ENCODE assay signal across 12 cellular contexts in the genomic region with DNA sequence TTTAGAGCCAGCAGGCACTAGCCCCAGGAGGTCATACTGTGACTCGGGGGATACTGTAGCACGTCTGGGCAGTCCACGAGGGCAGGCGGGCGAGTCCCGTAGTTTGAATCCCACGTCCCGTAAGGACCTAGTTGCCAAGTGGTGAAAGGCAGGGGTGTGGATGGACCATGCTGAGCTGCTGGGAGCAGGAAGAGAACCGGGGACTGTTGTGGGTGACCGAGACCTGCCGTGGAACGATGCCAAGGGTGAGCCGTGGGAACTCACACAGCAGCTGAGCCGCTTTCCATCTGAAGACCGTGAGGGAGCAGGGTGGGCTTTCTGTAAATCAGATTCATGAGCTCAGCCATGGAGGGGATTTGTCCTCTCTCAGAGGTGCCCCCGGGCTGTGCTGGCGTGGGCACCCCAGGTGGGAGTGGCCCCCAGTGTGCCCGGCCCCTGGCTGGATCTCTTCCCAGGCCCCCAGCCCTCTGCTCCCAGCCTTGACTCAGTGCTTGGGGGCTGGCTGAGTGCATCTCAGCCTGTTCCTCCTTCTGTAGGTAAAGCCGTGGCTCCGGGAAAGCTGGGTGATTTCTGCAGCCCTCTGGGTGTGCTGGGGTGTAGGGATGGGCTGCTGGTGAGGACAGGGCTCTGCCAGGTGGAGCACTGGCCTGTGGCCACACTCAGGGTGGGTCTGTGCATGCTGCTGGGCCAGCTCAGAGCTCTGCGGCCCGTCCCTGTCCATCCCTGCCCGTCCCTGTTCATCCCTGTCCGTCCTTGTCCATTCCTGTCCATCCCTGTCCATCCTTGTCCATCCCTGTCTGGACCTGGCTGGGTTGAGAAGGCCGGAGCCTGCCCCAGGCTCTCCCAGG. TPM values are rescaled to one million over a fixed set of nuclear protein-coding genes. Genes with fewer than 3 reads are reported as not detected.
DNase-seq lines count a peak whose midpoint lies in the region; ATAC-seq and TF ChIP-seq lines count a peak whose summit lies in the region.
"Had no signal": no experiment of that assay in that cellular context is flagged by ENCODE, and none has a peak within 500 bp of the region (broad histone marks: within the 10 kb centered on the region; RNA-seq: fewer than 3 reads in every experiment).

No MANE protein-coding gene starts in this region.

- H3K4me3 ChIP-seq in IMR-90 (ENCODE audit: insufficient read depth, low read depth, low read length) = no peak overlapping the region
- peak overlapping the region; percentile 60 for H3K4me3 ChIP-seq in coronary artery
- no peak overlapping the region for H3K4me3 ChIP-seq in lung

- WGBS in IMR-90 (ENCODE audit: extremely low coverage in 2 of 2, insufficient read length in 1 of 2), 2 experiments = 89% methylated on average over 18 of the region's 25 CpGs; no CpG with 5 or more reads in 1 of the 2 experiments
- 80 to 86% methylated on average over 24 to 25 of the region's 25 CpGs for WGBS in lung, 2 donors

- dilution Hi-C loops in IMR-90 (cut with HindIII; ENCODE audit: low sequenced_read_pairs, unreplicated experiment) = no loop called here

- H3K27ac Mint-ChIP-seq in stimulated activated naive B cell treated with anti-CD40 and anti-IgM and Interleukin-4, amounts not matched to agents 10 μg/mL and 1 μg/mL and 100 μg/mL, for 72 hours = peak overlapping the region; percentile 31
- H3K27ac Mint-ChIP-seq: CD4-positive, CD25-positive, alpha-beta regulatory T cell had no signal

- CTCF ChIA-PET in IMR-90 (lab: Yijun Ruan, JAX) = interaction anchor here (1.2 kb wide), 1 partner anchor 31 kb away, joined by 3 read pairs; no protein-coding TSS in a partner anchor

- POLR2A ChIA-PET in IMR-90 (lab: Charles Lee; ENCODE audit: unreplicated experiment) = no interaction called here

- H3K56ac ChIP-seq in IMR-90 (ENCODE audit: extremely low read depth, insufficient read depth, low read length) = no peak overlapping the region

- peaks cover 27 to 31% of the 10 kb centered on the region in 2 donors for H3K36me3 Mint-ChIP-seq in stimulated activated naive B cell treated with anti-CD40 and anti-IgM and Interleukin-4, amounts not matched to agents 10 μg/mL and 1 μg/mL and 100 μg/mL, for 72 hours
- H3K36me3 Mint-ChIP-seq: CD4-positive, CD25-positive, alpha-beta regulatory T cell had no signal

- H4K8ac ChIP-seq in IMR-90 (ENCODE audit: low read depth in 2 of 2, low read length in 2 of 2) = peak overlapping the region in 1 of 2 experiments; percentile 13; a peak in 1 of 4 replicates

- H3K79me1 ChIP-seq in IMR-90 (ENCODE audit: low read depth in 1 of 2, low read length in 2 of 2) = peaks cover 9 to 30% of the 10 kb centered on the region in 2 experiments; a peak in 3 of 4 replicates

- in situ Hi-C loops in IMR-90 (cut with MboI; ENCODE audit: low sequenced_read_pairs) = no loop called here

- TF ChIP-seq CTCF in IMR-90 (conservative IDR thresholded peaks at IDR 0.05; ENCODE audit: low read depth, low read length) (no peak), coronary artery (IDR thresholded peaks at IDR 0.05) (no peak), lung (IDR thresholded peaks at IDR 0.05; ENCODE audit: control extremely low read depth, extremely low read depth) (no peak), omental fat pad (IDR thresholded peaks at IDR 0.05) (no peak)

- no peaks in the 10 kb centered on the region for H3K9me3 Mint-ChIP-seq in stimulated activated naive B cell treated with anti-CD40 and anti-IgM and Interleukin-4, amounts not matched to agents 10 μg/mL and 1 μg/mL and 100 μg/mL, for 72 hours
- H3K9me3 Mint-ChIP-seq: naive thymus-derived CD8-positive, alpha-beta T cell had no signal

- intact Hi-C loops in IMR-90 (cut with micrococcal nuclease) = loop anchor here (1.0 kb wide), 1 partner anchor 13 kb away; no protein-coding TSS in a partner anchor

- H3K9me3 ChIP-seq in IMR-90 (ENCODE audit: control insufficient read depth, insufficient read depth, low read length) (no peaks in the 10 kb centered on the region), lung (ENCODE audit: control insufficient read depth in 2 of 2, insufficient read depth in 1 of 2, low read length in 1 of 2) (peaks cover 0 to 1% of the 10 kb centered on the region in 2 donors)

- peak overlapping the region; percentile 52 for H2AK5ac ChIP-seq in IMR-90 (ENCODE audit: low read depth, low read length)

- no peak overlapping the region for H3K18ac ChIP-seq in IMR-90 (ENCODE audit: low read depth, low read length)

- H3K14ac ChIP-seq in IMR-90 (replicated peaks; ENCODE audit: low read depth, low read length) = no peak overlapping the region

- 0 out of 2 replicates have a peak overlapping the region, but pooled peaks have one; percentile 26 for H3K4ac ChIP-seq in IMR-90 (ENCODE audit: low read depth, low read length)

- H2BK15ac ChIP-seq in IMR-90 (ENCODE audit: low read depth, low read length) = no peak overlapping the region

- H2BK20ac ChIP-seq in IMR-90 (ENCODE audit: low read depth, low read length) = no peak overlapping the region

- H3K4me1 ChIP-seq in IMR-90 (ENCODE audit: control insufficient read depth, insufficient read depth, low read length) = peaks cover 13% of the 10 kb centered on the region
- H3K4me1 ChIP-seq in lung (ENCODE audit: control insufficient read depth in 2 of 2, insufficient read depth in 2 of 2, low read length in 2 of 2) = peaks cover 0 to 22% of the 10 kb centered on the region in 2 donors

- no peak overlapping the region for H3K9ac ChIP-seq in IMR-90 (ENCODE audit: low read depth, low read length)

- H3K27me3 ChIP-seq in IMR-90 (ENCODE audit: control insufficient read depth, insufficient read depth, low read length) = no peaks in the 10 kb centered on the region
- H3K27me3 ChIP-seq in lung (ENCODE audit: control insufficient read depth, insufficient read depth) = no peaks in the 10 kb centered on the region

- ATAC-seq in IMR-90 (ENCODE audit: low read depth) = no peak; the same call in none of the 2 replicates
- ATAC-seq in lung (ENCODE audit: insufficient read depth, low FRiP score) = no peak
- ATAC-seq in stimulated activated naive B cell treated with anti-CD40 and anti-IgM and Interleukin-4, amounts not matched to agents 10 μg/mL and 1 μg/mL and 100 μg/mL, for 72 hours (replicated peaks) = no peak
- no peak for ATAC-seq in omental fat pad (ENCODE audit: low FRiP score)
- no peak for ATAC-seq in GM21447 (IDR thresholded peaks at IDR 0.05; ENCODE audit: unreplicated experiment)
- no peak for ATAC-seq in HG03378 (IDR thresholded peaks at IDR 0.05; ENCODE audit: unreplicated experiment)
- ATAC-seq: activated CD4-positive, CD25-positive, alpha-beta regulatory T cell treated with anti-CD3 and anti-CD28 coated beads, Interleukin-2, amount 50 U/mL, for 24 hours; naive thymus-derived CD8-positive, alpha-beta T cell had no signal

- BruUV-seq in IMR-90 (replicated peaks; lab: Mats Ljungman, UMichigan) = no TSS peak

- no peak overlapping the region for H3K27ac ChIP-seq in IMR-90 (ENCODE audit: insufficient read depth, low read length)
- H3K27ac ChIP-seq in coronary artery = peak overlapping the region in 1 of 2 donors; percentile 52
- peak overlapping the region; percentile 63 for H3K27ac ChIP-seq in lung (ENCODE audit: low read depth in 1 of 2, low read length in 1 of 2)

- peaks cover 9 to 21% of the 10 kb centered on the region in 2 donors for H3K4me1 Mint-ChIP-seq in stimulated activated naive B cell treated with anti-CD40 and anti-IgM and Interleukin-4, amounts not matched to agents 10 μg/mL and 1 μg/mL and 100 μg/mL, for 72 hours

- H4K91ac ChIP-seq in IMR-90 (ENCODE audit: insufficient read depth, low read depth, low read length) = no peak overlapping the region

- no peak overlapping the region for H2BK5ac ChIP-seq in IMR-90 (ENCODE audit: low read depth, low read length, poor library complexity, severe bottlenecking)

- H3K4me2 ChIP-seq in IMR-90 (ENCODE audit: low read depth, low read length) = no peak overlapping the region

- H2AFZ ChIP-seq in IMR-90 (replicated peaks; ENCODE audit: low read length, poor library complexity) = peak overlapping the region; percentile 24

- no peak overlapping the region for H3K23ac ChIP-seq in IMR-90 (ENCODE audit: low read depth, low read length)

- H3K9me1 ChIP-seq in IMR-90 (ENCODE audit: insufficient read depth, low read length) = no peaks in the 10 kb centered on the region

- H3K4me3 Mint-ChIP-seq in stimulated activated naive B cell treated with anti-CD40 and anti-IgM and Interleukin-4, amounts not matched to agents 10 μg/mL and 1 μg/mL and 100 μg/mL, for 72 hours = no peak overlapping the region
- H3K4me3 Mint-ChIP-seq: CD4-positive, CD25-positive, alpha-beta regulatory T cell; naive thymus-derived CD8-positive, alpha-beta T cell had no signal

- no peak overlapping the region for H4K5ac ChIP-seq in IMR-90 (ENCODE audit: low read depth, low read length)

- no peak overlapping the region for H2BK120ac ChIP-seq in IMR-90 (ENCODE audit: low read depth, low read length)

- no peaks in the 10 kb centered on the region for H3K27me3 Mint-ChIP-seq in stimulated activated naive B cell treated with anti-CD40 and anti-IgM and Interleukin-4, amounts not matched to agents 10 μg/mL and 1 μg/mL and 100 μg/mL, for 72 hours
- H3K27me3 Mint-ChIP-seq: CD4-positive, CD25-positive, alpha-beta regulatory T cell; naive thymus-derived CD8-positive, alpha-beta T cell had no signal

- DNase-seq in IMR-90 (no peak), coronary artery (ENCODE audit: low spot score) (no peak), lung (ENCODE audit: low spot score) (no peak), omental fat pad (ENCODE audit: low spot score) (no peak), NCI-H748 (lab: John Stamatoyannopoulos, UW; ENCODE audit: unreplicated experiment) (no peak)
- DNase-seq in stimulated activated naive B cell treated with anti-CD40 and anti-IgM and Interleukin-4, amounts not matched to agents 10 μg/mL and 1 μg/mL and 100 μg/mL, for 72 hours = no peak
- DNase-seq: CD4-positive, CD25-positive, alpha-beta regulatory T cell; stimulated activated CD4-positive, alpha-beta T cell treated with anti-CD3 and anti-CD28 coated beads, Interleukin-4, amount 100 ng/mL, for 1 hour had no signal

- no peak for TF ChIP-seq POLR2A in IMR-90 (IDR thresholded peaks at IDR 0.05; ENCODE audit: low read depth, low read length)

- peak overlapping the region; percentile 57 for H2AK9ac ChIP-seq in IMR-90 (replicated peaks; ENCODE audit: low read depth, low read length, poor library complexity)

- peaks cover 17% of the 10 kb centered on the region for H3K36me3 ChIP-seq in IMR-90 (ENCODE audit: control insufficient read depth, insufficient read depth, low read length)
- H3K36me3 ChIP-seq in lung (ENCODE audit: control insufficient read depth in 2 of 2, insufficient read depth in 2 of 2, low read length in 2 of 2) = peaks cover 0 to 15% of the 10 kb centered on the region in 2 donors

- peaks cover 6% of the 10 kb centered on the region for H4K20me1 ChIP-seq in IMR-90 (ENCODE audit: insufficient read depth, low read length)

- TF ChIP-seq RAD21 in IMR-90 (IDR thresholded peaks at IDR 0.05; ENCODE audit: low read length) = no peak

RNA-seq across cellular contexts. Expression of a gene that starts 13.6 kb away (rescaled TPM):
- total RNA-seq in IMR-90 (2012; rRNA removed) = 7.2 and 8.3 TPM in 2 replicates
- polyA plus RNA-seq in IMR-90 (2012; rRNA removed) = 17.2 and 26.0 TPM in 2 replicates
- polyA plus RNA-seq in IMR-90 (2012; cell fraction: cytosol; rRNA removed) = 22.0 and 24.6 TPM in 2 replicates
- 57.3 and 145 TPM in 2 replicates for polyA plus RNA-seq in IMR-90 (2012; cell fraction: nucleus; rRNA removed; ENCODE audit: low replicate concordance)
- total RNA-seq in lung = 10 to 100 TPM; 22.9 to 55.3 TPM
- 10 to 100 TPM; 29.5 to 68.6 TPM for polyA plus RNA-seq in lung
- 10 to 100 TPM; 12.6 to 24.3 (median 15.1) TPM for total RNA-seq in omental fat pad

RNA-seq across cellular contexts. Expression of a gene that starts 30.1 kb away (rescaled TPM):
- total RNA-seq in IMR-90 (2012; rRNA removed) = not detected in 2 replicates
- 0.05 and 0.06 TPM in 2 replicates for polyA plus RNA-seq in IMR-90 (2012; rRNA removed)
- 0.03 and 0.07 TPM in 2 replicates for polyA plus RNA-seq in IMR-90 (2012; cell fraction: cytosol; rRNA removed)
- 0.07 and 0.22 TPM in 2 replicates for polyA plus RNA-seq in IMR-90 (2012; cell fraction: nucleus; rRNA removed; ENCODE audit: low replicate concordance)
- 1 to 10 TPM; 2.3 to 7.6 TPM for total RNA-seq in lung
- 1 to 10 TPM in 1 of 2 donors, under 1 TPM in 1; 0.71 to 2.0 TPM for polyA plus RNA-seq in lung
- not detected for total RNA-seq in omental fat pad
- total RNA-seq: CD4-positive, CD25-positive, alpha-beta regulatory T cell; naive thymus-derived CD8-positive, alpha-beta T cell had no signal
- polyA plus RNA-seq: naive thymus-derived CD8-positive, alpha-beta T cell had no signal

RNA-seq across cellular contexts. Expression of a gene that starts 31.6 kb away (rescaled TPM):
- total RNA-seq in IMR-90 (2012; rRNA removed) (44.8 and 45.3 TPM in 2 replicates), lung (10 to 100 TPM; 21.5 to 86.9 TPM), omental fat pad (10 to 100 TPM; 41.1 to 77.2 (median 59.8) TPM)
- polyA plus RNA-seq in IMR-90 (2012; rRNA removed) (86.8 and 100 TPM in 2 replicates), lung (100 to 1,000 TPM; 116 to 121 TPM)
- polyA plus RNA-seq in IMR-90 (2012; cell fraction: cytosol; rRNA removed) = 102 and 133 TPM in 2 replicates
- 82.2 and 166 TPM in 2 replicates for polyA plus RNA-seq in IMR-90 (2012; cell fraction: nucleus; rRNA removed; ENCODE audit: low replicate concordance)

RNA-seq across cellular contexts. Expression of a gene that starts 32.0 kb away (rescaled TPM):
- total RNA-seq in IMR-90 (2012; rRNA removed) (7.2 and 7.8 TPM in 2 replicates), lung (10 to 100 TPM; 13.3 to 26.6 TPM), omental fat pad (10 to 100 TPM in 1 of 4 donors, 1 to 10 TPM in 3; 4.7 to 12.3 (median 5.6) TPM)
- polyA plus RNA-seq in IMR-90 (2012; rRNA removed) (10.2 and 10.9 TPM in 2 replicates), lung (10 to 100 TPM; 12.1 to 19.7 TPM)
- polyA plus RNA-seq in IMR-90 (2012; cell fraction: cytosol; rRNA removed) = 6.8 and 8.0 TPM in 2 replicates
- 46.7 and 84.8 TPM in 2 replicates for polyA plus RNA-seq in IMR-90 (2012; cell fraction: nucleus; rRNA removed; ENCODE audit: low replicate concordance)

RNA-seq across cellular contexts. Expression of a gene that starts 40.4 kb away (rescaled TPM):
- 5.7 and 7.2 TPM in 2 replicates for total RNA-seq in IMR-90 (2012; rRNA removed)
- polyA plus RNA-seq in IMR-90 (2012; rRNA removed) = 23.4 and 32.0 TPM in 2 replicates
- polyA plus RNA-seq in IMR-90 (2012; cell fraction: cytosol; rRNA removed) = 34.9 and 48.2 TPM in 2 replicates
- polyA plus RNA-seq in IMR-90 (2012; cell fraction: nucleus; rRNA removed; ENCODE audit: low replicate concordance) = 20.2 and 75.8 TPM in 2 replicates
- total RNA-seq in lung = 1 to 10 TPM; 8.2 to 8.3 TPM
- polyA plus RNA-seq in lung = 1 to 10 TPM; 6.0 to 8.0 TPM
- total RNA-seq in omental fat pad = 10 to 100 TPM in 3 of 4 donors, 1 to 10 TPM in 1; 7.9 to 25.1 (median 12.0) TPM
- polyA plus RNA-seq: naive thymus-derived CD8-positive, alpha-beta T cell had no signal
